Comparison of ENCODE assay signal across 8 cellular contexts in genomic region chr5:127517110-127517479, GRCh38. TPM values are rescaled to one million over a fixed set of nuclear protein-coding genes. Genes with fewer than 3 reads are reported as not detected.
DNase-seq lines count a peak whose midpoint lies in the region; ATAC-seq and TF ChIP-seq lines count a peak whose summit lies in the region.

No MANE protein-coding gene starts in this region.

- H3K27ac Mint-ChIP-seq in HFFc6 (peak overlapping the region; percentile 75), naive B cell (peak overlapping the region in 5 of 6 donors; percentile 39 to 91 (median 71))

- peak in 1 of 2 donors; percentile 11 for ATAC-seq in naive B cell (ENCODE audit: low read depth in 2 of 2)

- no peak overlapping the region for H3K27ac ChIP-seq in colonic mucosa

- peak overlapping the region; percentile 96 for H3K4me3 Mint-ChIP-seq in HFFc6
- peak overlapping the region; percentile 80 to 94 (median 90) for H3K4me3 Mint-ChIP-seq in naive B cell

- H3K27me3 Mint-ChIP-seq in HFFc6 (ENCODE audit: insufficient read depth) = peaks cover 2% of the 10 kb centered on the region; the same call in 1 of the 2 replicates
- peaks cover 9 to 17% (median 15%) of the 10 kb centered on the region in 3 donors for H3K27me3 Mint-ChIP-seq in naive B cell

- DNase-seq in NCI-H1694 treated with DMSO at 0.1 percent for 48 hours (lab: John Stamatoyannopoulos, UW) (peak; percentile 21), NCI-H1694 (lab: John Stamatoyannopoulos, UW) (no peak), HFFc6 (peak; percentile 31), NCI-H460 (ENCODE audit: extremely low read depth, low read depth) (peak; percentile 36), colonic mucosa (no peak), naive B cell (no peak)
- DNase-seq in stimulated activated CD4-positive, alpha-beta T cell treated with anti-CD3 and anti-CD28 coated beads, Interleukin-1b, Interleukin-23, amount 100 ng/mL, for 48 hours = no peak
- no peak for DNase-seq in stimulated activated CD4-positive, alpha-beta T cell treated with anti-CD3 and anti-CD28 coated beads, Interleukin-15, amount 100 ng/mL, for 24 hours

- peak overlapping the region; percentile 96 for H3K4me3 ChIP-seq in colonic mucosa

- H3K9me3 ChIP-seq in colonic mucosa = no peaks in the 10 kb centered on the region

- H3K9ac ChIP-seq in colonic mucosa (ENCODE audit: low read depth in 2 of 2, low read length in 2 of 2) = no peak overlapping the region

- intact Hi-C loops in colonic mucosa (cut with DNase I) = no loop called here

- peaks cover 39% of the 10 kb centered on the region for H3K36me3 Mint-ChIP-seq in HFFc6 (ENCODE audit: low read depth)
- H3K36me3 Mint-ChIP-seq in naive B cell = peaks cover 19 to 24% of the 10 kb centered on the region in 2 donors

- peaks cover 2% of the 10 kb centered on the region for H3K27me3 ChIP-seq in colonic mucosa

- no peaks in the 10 kb centered on the region for H3K36me3 ChIP-seq in colonic mucosa

- peaks cover 43% of the 10 kb centered on the region for H3K4me1 Mint-ChIP-seq in HFFc6 (ENCODE audit: low read depth)
- peaks cover 22 to 29% (median 28%) of the 10 kb centered on the region in 3 donors for H3K4me1 Mint-ChIP-seq in naive B cell

- TF ChIP-seq CTCF in HFFc6 (IDR thresholded peaks at IDR 0.05) (no peak), colonic mucosa (IDR thresholded peaks at IDR 0.05) (no peak)

- no peaks in the 10 kb centered on the region for H3K4me1 ChIP-seq in colonic mucosa

- H3K9me3 Mint-ChIP-seq in HFFc6 = peaks cover 17% of the 10 kb centered on the region
- H3K9me3 Mint-ChIP-seq in naive B cell = peaks cover 4 to 17% (median 10%) of the 10 kb centered on the region in 7 donors

RNA-seq across cellular contexts. Expression of gene PRRC1, which starts 0.3 kb away (rescaled TPM):
- 100 to 1,000 TPM in 4 of 6 experiments, 10 to 100 TPM in 2; 96.1 to 116 (median 106) TPM for total RNA-seq in HFFc6 (2021; fragmentation: NEBNext Ultra II Directional; extraction: Animal tissue kit (Norgen Biotek cat#: 25700))
- total RNA-seq in NCI-H460 (2014; rRNA removed; shearing (Covaris generic)) = 48.4 and 57.8 TPM in 2 replicates
- 26.1 and 49.9 TPM in 2 replicates for polyA plus RNA-seq in NCI-H460 (2014; cell fraction: nucleus; rRNA removed)
- total RNA-seq in colonic mucosa = 10 to 100 TPM; 73.0 to 79.9 TPM
- 10 to 100 TPM; 25.5 to 36.4 (median 30.7) TPM for polyA plus RNA-seq in naive B cell (ENCODE audit: low read depth in 6 of 6)

Comparison
In these comparisons a context has a peak if more than half of its experiments do, and no peak if none do; other contexts are left out.
1. DNase-seq: peak in NCI-H1694 treated with DMSO at 0.1 percent for 48 hours (single experiment), HFFc6 (single experiment) and NCI-H460 (single experiment); none in NCI-H1694 (single experiment), colonic mucosa (single experiment), naive B cell (single experiment), stimulated activated CD4-positive, alpha-beta T cell treated with anti-CD3 and anti-CD28 coated beads, Interleukin-1b, Interleukin-23, amount 100 ng/mL, for 48 hours (single experiment) and stimulated activated CD4-positive, alpha-beta T cell treated with anti-CD3 and anti-CD28 coated beads, Interleukin-15, amount 100 ng/mL, for 24 hours (single experiment).